In the genomic region with DNA sequence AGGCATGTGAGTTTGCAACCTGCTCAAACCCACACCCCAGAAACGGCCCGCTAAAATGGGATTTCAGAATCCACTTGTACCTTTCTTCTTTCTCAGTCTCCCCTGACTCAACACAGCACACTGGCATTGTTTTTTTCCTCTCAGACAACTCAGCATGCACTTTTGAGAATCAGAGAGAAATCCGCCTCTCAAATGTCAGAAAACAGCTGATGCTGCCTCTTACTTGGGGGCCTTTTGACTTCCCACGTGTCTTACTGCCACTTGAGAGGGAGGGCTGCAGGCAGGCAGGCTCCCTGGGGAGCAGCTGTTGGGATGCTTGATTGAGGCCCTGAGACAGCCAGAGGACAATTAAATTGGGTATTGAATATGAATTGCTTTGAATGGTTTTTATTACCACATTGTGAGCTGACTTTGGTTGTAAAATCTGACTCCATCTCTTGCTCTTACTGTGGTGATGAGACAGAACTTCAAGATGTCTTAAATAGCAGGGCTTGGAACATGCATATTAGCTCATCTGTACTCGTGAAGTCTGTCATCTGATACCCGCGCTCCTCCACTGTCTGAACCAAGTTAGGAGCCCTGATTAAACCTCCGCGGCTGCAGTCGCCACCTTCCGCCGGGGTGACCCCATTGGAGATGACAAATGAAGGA, we compare ENCODE assay signal across 14 cellular contexts.
A peak's percentile ranks its signal among the peaks of the same experiment; 100 is the strongest.
DNase-seq lines count a peak whose midpoint lies in the region; ATAC-seq lines count a peak whose summit lies in the region.
"Had no signal": no experiment of that assay in that cellular context is flagged by ENCODE, and none has a peak within 500 bp of the region (broad histone marks: within the 10 kb centered on the region; RNA-seq: fewer than 3 reads in every experiment).

No MANE protein-coding gene starts in this region.

- H3K27me3 Mint-ChIP-seq in activated CD8-positive, alpha-beta memory T cell treated with anti-CD3 and anti-CD28 coated beads, Interleukin-2, amount 10 ng/mL, durations not matched to agents 7 days and 5 days, result peaks cover 6% of the 10 kb centered on the region
- H3K27me3 Mint-ChIP-seq in activated naive CD8-positive, alpha-beta T cell treated with anti-CD3 and anti-CD28 coated beads, Interleukin-2, amount 50 U/mL, for 24 hours, result peaks cover 27% of the 10 kb centered on the region

- H3K4me1 Mint-ChIP-seq in activated CD8-positive, alpha-beta memory T cell treated with anti-CD3 and anti-CD28 coated beads, Interleukin-2, amount 10 ng/mL, durations not matched to agents 7 days and 5 days, result peaks cover 60% of the 10 kb centered on the region
- H3K4me1 Mint-ChIP-seq in activated naive CD8-positive, alpha-beta T cell treated with anti-CD3 and anti-CD28 coated beads, Interleukin-2, amount 50 U/mL, for 24 hours, result peaks cover 47% of the 10 kb centered on the region

- peak overlapping the region; percentile 6 for H3K4me3 Mint-ChIP-seq in activated CD8-positive, alpha-beta memory T cell treated with anti-CD3 and anti-CD28 coated beads, Interleukin-2, amount 10 ng/mL, durations not matched to agents 7 days and 5 days
- peak overlapping the region; percentile 15 for H3K4me3 Mint-ChIP-seq in activated naive CD8-positive, alpha-beta T cell treated with anti-CD3 and anti-CD28 coated beads, Interleukin-2, amount 50 U/mL, for 24 hours
- H3K4me3 Mint-ChIP-seq: B cell had no signal

- peaks cover 3% of the 10 kb centered on the region for H3K36me3 Mint-ChIP-seq in activated CD8-positive, alpha-beta memory T cell treated with anti-CD3 and anti-CD28 coated beads, Interleukin-2, amount 10 ng/mL, durations not matched to agents 7 days and 5 days
- no peaks in the 10 kb centered on the region for H3K36me3 Mint-ChIP-seq in activated naive CD8-positive, alpha-beta T cell treated with anti-CD3 and anti-CD28 coated beads, Interleukin-2, amount 50 U/mL, for 24 hours (ENCODE audit: low read depth)

- no peaks in the 10 kb centered on the region for H3K9me3 Mint-ChIP-seq in activated CD8-positive, alpha-beta memory T cell treated with anti-CD3 and anti-CD28 coated beads, Interleukin-2, amount 10 ng/mL, durations not matched to agents 7 days and 5 days (ENCODE audit: low read depth)
- H3K9me3 Mint-ChIP-seq in activated naive CD8-positive, alpha-beta T cell treated with anti-CD3 and anti-CD28 coated beads, Interleukin-2, amount 50 U/mL, for 24 hours, result no peaks in the 10 kb centered on the region

- H3K27ac Mint-ChIP-seq in activated CD8-positive, alpha-beta memory T cell treated with anti-CD3 and anti-CD28 coated beads, Interleukin-2, amount 10 ng/mL, durations not matched to agents 7 days and 5 days, result peak overlapping the region; percentile 82
- H3K27ac Mint-ChIP-seq in activated naive CD8-positive, alpha-beta T cell treated with anti-CD3 and anti-CD28 coated beads, Interleukin-2, amount 50 U/mL, for 24 hours, result peak overlapping the region; percentile 81
- H3K27ac Mint-ChIP-seq: B cell had no signal

- CTCF ChIA-PET in activated CD8-positive, alpha-beta memory T cell treated with anti-CD3 and anti-CD28 coated beads, Interleukin-2, amount 10 ng/mL, durations not matched to agents 7 days and 5 days (lab: Charles Lee), result interaction anchor here (0.9 to 5.5 kb wide), 12 partner anchors 10 to 175 kb away, joined by 3 to 40 read pairs (median 6); no protein-coding TSS in a partner anchor

- peak; percentile 56 for DNase-seq in activated CD8-positive, alpha-beta memory T cell treated with anti-CD3 and anti-CD28 coated beads, Interleukin-2, amount 10 ng/mL, durations not matched to agents 7 days and 5 days
- DNase-seq in activated CD8-positive, alpha-beta memory T cell treated with anti-CD3 and anti-CD28 coated beads for 24 hours, result no peak
- DNase-seq in NCI-H2171 treated with DMSO at 0.1 percent for 48 hours (lab: John Stamatoyannopoulos, UW), result peak; percentile 92
- DNase-seq in activated naive CD8-positive, alpha-beta T cell treated with anti-CD3 and anti-CD28 coated beads, Interleukin-2, amount 50 U/mL, for 24 hours, result no peak
- DNase-seq in stimulated activated CD4-positive, alpha-beta T cell treated with anti-CD3 and anti-CD28 coated beads, Interleukin-4, amount 100 ng/mL, for 48 hours (ENCODE audit: low read depth in 2 of 2), result peak; percentile 35 to 36
- DNase-seq in glomerular visceral epithelial cell (ENCODE audit: extremely low spot score), result no peak
- no peak for DNase-seq in hepatic stellate cell (ENCODE audit: low spot score)
- no peak for DNase-seq in T-helper 9 cell
- DNase-seq: effector memory CD4-positive, alpha-beta T cell; heart left ventricle; lower lobe of right lung; NCI-H1694 treated with DMSO at 0.1 percent for 48 hours; ovary had no signal

- ATAC-seq in activated CD8-positive, alpha-beta memory T cell treated with anti-CD3 and anti-CD28 coated beads, Interleukin-2, amount 10 ng/mL, durations not matched to agents 7 days and 5 days, result peak; percentile 12
- peak; percentile 28 for ATAC-seq in activated naive CD8-positive, alpha-beta T cell treated with anti-CD3 and anti-CD28 coated beads, Interleukin-2, amount 50 U/mL, for 24 hours
- ATAC-seq: heart left ventricle, lower lobe of right lung had no signal

Comparison
In these comparisons a context has a peak if more than half of its experiments do, and no peak if none do; other contexts are left out.
1. DNase-seq: peak in activated CD8-positive, alpha-beta memory T cell treated with anti-CD3 and anti-CD28 coated beads, Interleukin-2, amount 10 ng/mL, durations not matched to agents 7 days and 5 days (single experiment), NCI-H2171 treated with DMSO at 0.1 percent for 48 hours (single experiment) and stimulated activated CD4-positive, alpha-beta T cell treated with anti-CD3 and anti-CD28 coated beads, Interleukin-4, amount 100 ng/mL, for 48 hours (2 of 2); none in activated CD8-positive, alpha-beta memory T cell treated with anti-CD3 and anti-CD28 coated beads for 24 hours (single experiment), activated naive CD8-positive, alpha-beta T cell treated with anti-CD3 and anti-CD28 coated beads, Interleukin-2, amount 50 U/mL, for 24 hours (single experiment), glomerular visceral epithelial cell (single experiment), hepatic stellate cell (single experiment) and T-helper 9 cell (single experiment).